In genomic region chr3:174280186-174280585, GRCh38 we compare ENCODE assay signal across 8 cellular contexts.
"Had no signal": no experiment of that assay in that cellular context is flagged by ENCODE, and none has a peak within 500 bp of the region (broad histone marks: within the 10 kb centered on the region; RNA-seq: fewer than 3 reads in every experiment).

No MANE protein-coding gene starts in this region.

- H3K4me3 ChIP-seq: GM23248, HAP-1 had no signal

- H3K36me3 ChIP-seq: HAP-1 had no signal

- H3K9me3 ChIP-seq: HAP-1 had no signal

- ATAC-seq: HCT116 had no signal

- DNase-seq: GM23248, GOT3, H7, HFFc6, KG1 had no signal

- H3K27ac ChIP-seq: GM23248, HL-60 had no signal

- H2AFZ ChIP-seq: GM23248 had no signal

- H3K9ac ChIP-seq: GM23248 had no signal

- H3K4me1 ChIP-seq: HAP-1 had no signal
